ENCODE assay signal across 19 cellular contexts in genomic region chr17:27239584-27239983, GRCh38.
"Had no signal": no experiment of that assay in that cellular context is flagged by ENCODE, and none has a peak within 500 bp of the region (broad histone marks: within the 10 kb centered on the region; RNA-seq: fewer than 3 reads in every experiment).

No MANE protein-coding gene starts in this region.

- H3K4me3 Mint-ChIP-seq: activated CD4-positive, alpha-beta memory T cell treated with anti-CD3 and anti-CD28 coated beads for 36 hours; activated naive CD4-positive, alpha-beta T cell treated with anti-CD3 and anti-CD28 coated beads, Interleukin-2, amount 50 U/mL, for 24 hours; nephron progenitor cell; T-helper 17 cell had no signal

- H3K9me3 ChIP-seq: body of pancreas, left ventricle myocardium inferior, pancreas, psoas muscle, right atrium auricular region, stomach, suprapubic skin, transverse colon had no signal

- H3K9me3 Mint-ChIP-seq: activated CD4-positive, alpha-beta memory T cell treated with anti-CD3 and anti-CD28 coated beads for 36 hours; activated naive CD4-positive, alpha-beta T cell treated with anti-CD3 and anti-CD28 coated beads, Interleukin-2, amount 50 U/mL, for 24 hours; nephron progenitor cell had no signal

- H3K27me3 ChIP-seq: body of pancreas, cardiac muscle cell, foreskin keratinocyte, pancreas, right atrium auricular region, stomach, suprapubic skin, transverse colon had no signal

- H3K36me3 Mint-ChIP-seq: activated CD4-positive, alpha-beta memory T cell treated with anti-CD3 and anti-CD28 coated beads for 36 hours; activated naive CD4-positive, alpha-beta T cell treated with anti-CD3 and anti-CD28 coated beads, Interleukin-2, amount 50 U/mL, for 24 hours had no signal

- H3K27ac ChIP-seq: cardiac muscle cell, foreskin keratinocyte, pancreas, psoas muscle, suprapubic skin had no signal

- DNase-seq: activated gamma-delta T cell treated with Interleukin-2 at 50 U/mL for 16 hours; activated T-cell treated with anti-CD3 and anti-CD28 coated beads for 4 hours; body of pancreas; effector CD4-positive, alpha-beta T cell; foreskin keratinocyte; left ventricle myocardium inferior; mammary epithelial cell; nephron progenitor cell; pancreas; psoas muscle; stimulated activated CD4-positive, alpha-beta T cell treated with anti-CD3 and anti-CD28 coated beads, Interleukin-12 subunit alpha, Interleukin-12 subunit beta, amount 100 ng/mL, for 4 hours; stomach; T-helper 17 cell; transverse colon had no signal

- H3K4me1 Mint-ChIP-seq: activated naive CD4-positive, alpha-beta T cell treated with anti-CD3 and anti-CD28 coated beads, Interleukin-2, amount 50 U/mL, for 24 hours had no signal

- ATAC-seq: body of pancreas, foreskin keratinocyte, psoas muscle, T-helper 17 cell had no signal

- H3K27me3 Mint-ChIP-seq: activated naive CD4-positive, alpha-beta T cell treated with anti-CD3 and anti-CD28 coated beads, Interleukin-2, amount 50 U/mL, for 24 hours had no signal

- H3K36me3 ChIP-seq: cardiac muscle cell, left ventricle myocardium inferior, pancreas, right atrium auricular region, stomach, suprapubic skin, transverse colon had no signal

- H3K4me3 ChIP-seq: body of pancreas, cardiac muscle cell, left ventricle myocardium inferior, pancreas, psoas muscle, right atrium auricular region, stomach, suprapubic skin, transverse colon had no signal

- H3K27ac Mint-ChIP-seq: activated CD4-positive, alpha-beta memory T cell treated with anti-CD3 and anti-CD28 coated beads for 36 hours; activated naive CD4-positive, alpha-beta T cell treated with anti-CD3 and anti-CD28 coated beads, Interleukin-2, amount 50 U/mL, for 24 hours; nephron progenitor cell had no signal
